8 cellular contexts compared by ENCODE assay signal in the genomic region with DNA sequence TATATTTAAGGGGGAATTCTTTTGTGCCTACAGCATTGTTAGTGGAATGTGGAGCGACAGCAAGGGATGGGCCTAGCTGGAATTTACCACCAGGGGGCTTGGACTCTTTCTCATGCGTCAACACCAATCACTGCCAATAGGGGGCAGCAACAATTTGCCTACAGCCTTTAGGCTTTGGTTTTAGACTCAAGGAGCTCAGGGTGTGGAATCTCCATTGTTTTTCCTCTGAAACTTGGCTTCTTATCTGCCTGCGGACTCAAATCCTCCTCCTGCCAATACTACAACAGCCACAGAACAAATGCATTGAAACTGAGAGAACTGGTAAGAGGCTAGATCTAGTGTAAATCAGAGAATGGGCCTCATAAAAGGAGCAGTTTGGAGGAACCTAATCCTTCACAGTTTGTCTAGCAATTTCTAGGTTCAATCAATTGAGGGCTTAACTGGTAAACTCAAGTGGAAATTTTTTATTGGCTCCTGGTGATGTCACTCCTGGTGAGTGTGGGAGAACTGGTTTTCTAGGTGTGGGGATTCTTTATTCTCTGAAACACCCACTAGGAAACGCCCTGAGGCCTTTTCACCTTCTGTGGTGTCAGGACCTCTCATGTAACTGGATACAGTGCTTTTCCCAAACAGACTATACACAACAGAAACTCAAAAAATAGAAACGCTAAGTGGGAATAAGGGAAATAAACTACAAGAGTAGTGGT. TPM values are rescaled to one million over a fixed set of nuclear protein-coding genes. Genes with fewer than 3 reads are reported as not detected.
DNase-seq lines count a peak whose midpoint lies in the region; ATAC-seq and TF ChIP-seq lines count a peak whose summit lies in the region.

No MANE protein-coding gene starts in this region.

- peak; percentile 89 to 97 for TF ChIP-seq RAD21 in liver (IDR thresholded peaks at IDR 0.05)

- no peaks in the 10 kb centered on the region for H3K27me3 ChIP-seq in liver (ENCODE audit: control insufficient read depth in 4 of 4, insufficient read depth in 4 of 4, low read length in 3 of 4)

- no peak overlapping the region for H3K4me3 ChIP-seq in liver (ENCODE audit: low read depth in 1 of 3, low read length in 3 of 3)

- intact Hi-C loops in Calu3 (cut with micrococcal nuclease; ENCODE audit: unreplicated experiment) = loop anchor here (1.0 to 10.0 kb wide), 4 partner anchors 24 to 698 kb away; no protein-coding TSS in a partner anchor

- TF ChIP-seq CTCF in Calu3 (IDR thresholded peaks at IDR 0.05; ENCODE audit: unreplicated experiment) = peak; percentile 97
- TF ChIP-seq CTCF in liver (IDR thresholded peaks at IDR 0.05; ENCODE audit: low read depth, low read length, missing input control) = peak; percentile 99

- BruUV-seq in Calu3 (replicated peaks; lab: Mats Ljungman, UMichigan) = TSS peak; percentile 71

- H3K27me3 Mint-ChIP-seq in Calu3 (ENCODE audit: unreplicated experiment) = no peaks in the 10 kb centered on the region

- ATAC-seq in HG02973 (IDR thresholded peaks at IDR 0.05; ENCODE audit: unreplicated experiment) = peak; percentile 31
- no peak for ATAC-seq in GM21786 (IDR thresholded peaks at IDR 0.05; ENCODE audit: unreplicated experiment)

- CTCF ChIA-PET in Calu3 (lab: Charles Lee) = interaction anchor here (0.7 to 2.3 kb wide), 26 partner anchors 9 to 699 kb away, joined by 3 to 24 read pairs (median 6); a partner anchor contains a TSS

- H3K36me3 Mint-ChIP-seq in Calu3 (ENCODE audit: insufficient read depth, unreplicated experiment) = peaks cover 32% of the 10 kb centered on the region

- peaks cover 3% of the 10 kb centered on the region for H3K9me3 Mint-ChIP-seq in Calu3 (ENCODE audit: low read depth, unreplicated experiment)

- H3K27ac ChIP-seq in liver (ENCODE audit: low read depth in 1 of 2, low read length in 2 of 2) = peak overlapping the region in 1 of 2 donors; percentile 10

- H3K4me3 Mint-ChIP-seq in Calu3 (ENCODE audit: low read depth, unreplicated experiment) = peak overlapping the region; percentile 43

- peak overlapping the region; percentile 99 for H3K27ac Mint-ChIP-seq in Calu3 (ENCODE audit: unreplicated experiment)

- no peaks in the 10 kb centered on the region for H3K36me3 ChIP-seq in liver (ENCODE audit: control insufficient read depth in 4 of 4, insufficient read depth in 3 of 4, low read depth in 1 of 4, low read length in 3 of 4)

- WGBS in liver = 65% methylated on average over 5 of the region's 5 CpGs

- H3K4me1 ChIP-seq in liver (ENCODE audit: control insufficient read depth in 4 of 4, insufficient read depth in 4 of 4, low read length in 3 of 4) = peaks cover 4 to 15% (median 11%) of the 10 kb centered on the region in 4 donors

- H3K4me1 Mint-ChIP-seq in Calu3 (ENCODE audit: low read depth, unreplicated experiment) = peaks cover 55% of the 10 kb centered on the region

- DNase-seq in Calu3 (peak; percentile 86), NCI-H510A (lab: John Stamatoyannopoulos, UW) (peak; percentile 48), dermis blood vessel endothelial cell (peak; percentile 90)
- peak; percentile 58 to 75 for DNase-seq in activated CD4-positive, alpha-beta T cell treated with anti-CD3 and anti-CD28 coated beads for 24 hours (ENCODE audit: low read depth in 2 of 2)
- peak; percentile 48 for DNase-seq in stimulated activated CD8-positive, alpha-beta memory T cell treated with anti-CD3 and anti-CD28 coated beads, Interleukin-12 subunit alpha, Interleukin-12 subunit beta, amount 100 ng/mL, for 1 hour (ENCODE audit: low read depth)

- peak overlapping the region in 1 of 2 donors; percentile 13 for H3K9ac ChIP-seq in liver (ENCODE audit: low read depth in 1 of 2, low read length in 2 of 2)

- no peaks in the 10 kb centered on the region for H3K9me3 ChIP-seq in liver (ENCODE audit: control insufficient read depth in 4 of 4, low read length in 3 of 4)

TF ChIP-seq in liver, 16 proteins besides CTCF, POLR2A, EP300 and RAD21:
- TF ChIP-seq YY1 (IDR thresholded peaks at IDR 0.05) (peak; percentile 12), RXRA (IDR thresholded peaks at IDR 0.05) (peak in 1 of 2 donors; percentile 32)
- TF ChIP-seq, protein P1, sequence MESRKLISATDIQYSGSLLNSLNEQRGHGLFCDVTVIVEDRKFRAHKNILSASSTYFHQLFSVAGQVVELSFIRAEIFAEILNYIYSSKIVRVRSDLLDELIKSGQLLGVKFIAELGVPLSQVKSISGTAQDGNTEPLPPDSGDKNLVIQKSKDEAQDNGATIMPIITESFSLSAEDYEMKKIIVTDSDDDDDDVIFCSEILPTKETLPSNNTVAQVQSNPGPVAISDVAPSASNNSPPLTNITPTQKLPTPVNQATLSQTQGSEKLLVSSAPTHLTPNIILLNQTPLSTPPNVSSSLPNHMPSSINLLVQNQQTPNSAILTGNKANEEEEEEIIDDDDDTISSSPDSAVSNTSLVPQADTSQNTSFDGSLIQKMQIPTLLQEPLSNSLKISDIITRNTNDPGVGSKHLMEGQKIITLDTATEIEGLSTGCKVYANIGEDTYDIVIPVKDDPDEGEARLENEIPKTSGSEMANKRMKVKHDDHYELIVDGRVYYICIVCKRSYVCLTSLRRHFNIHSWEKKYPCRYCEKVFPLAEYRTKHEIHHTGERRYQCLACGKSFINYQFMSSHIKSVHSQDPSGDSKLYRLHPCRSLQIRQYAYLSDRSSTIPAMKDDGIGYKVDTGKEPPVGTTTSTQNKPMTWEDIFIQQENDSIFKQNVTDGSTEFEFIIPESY (IDR thresholded peaks at IDR 0.05) = no peak
- TF ChIP-seq, protein P2, sequence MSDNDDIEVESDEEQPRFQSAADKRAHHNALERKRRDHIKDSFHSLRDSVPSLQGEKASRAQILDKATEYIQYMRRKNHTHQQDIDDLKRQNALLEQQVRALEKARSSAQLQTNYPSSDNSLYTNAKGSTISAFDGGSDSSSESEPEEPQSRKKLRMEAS (IDR thresholded peaks at IDR 0.05) = no peak

RNA-seq across cellular contexts. Expression of a gene that starts 27.9 kb away (rescaled TPM):
- 5,274 and 5,368 TPM in 2 replicates for total RNA-seq in Calu3 (2022)
- total RNA-seq in dermis blood vessel endothelial cell = 8,354 and 18,147 TPM in 2 replicates
- 1,000 to 10,000 TPM in 1 of 2 donors, 100 to 1,000 TPM in 1; 658 to 1,704 TPM for total RNA-seq in liver
- polyA plus RNA-seq in liver = 100 to 1,000 TPM; 752 to 881 TPM

RNA-seq across cellular contexts. Expression of a gene that starts 40.6 kb away (rescaled TPM):
- total RNA-seq in Calu3 (2022) (not detected in 2 replicates), dermis blood vessel endothelial cell (not detected in 2 replicates), liver (1 to 10 TPM; 3.2 to 4.6 TPM)
- polyA plus RNA-seq in liver = 1 to 10 TPM in 1 of 2 donors, under 1 TPM in 1; 0.28 to 1.0 TPM
